22 cellular contexts compared by ENCODE assay signal in genomic region chr6:34512738-34513115, GRCh38. TPM values are rescaled to one million over a fixed set of nuclear protein-coding genes. Genes with fewer than 3 reads are reported as not detected.
"Had no signal": no experiment of that assay in that cellular context is flagged by ENCODE, and none has a peak within 500 bp of the region (broad histone marks: within the 10 kb centered on the region; RNA-seq: fewer than 3 reads in every experiment).

No MANE protein-coding gene starts in this region.

- DNase-seq: activated effector memory CD4-positive, alpha-beta T cell treated with Interleukin-2 at 50 U/mL for 16 hours; activated T-cell treated with anti-CD3 and anti-CD28 coated beads for 4 hours; amygdala; body of pancreas; central memory CD4-positive, alpha-beta T cell; mucosa of descending colon; naive thymus-derived CD4-positive, alpha-beta T cell; stimulated activated CD4-positive, alpha-beta T cell treated with anti-CD3 and anti-CD28 coated beads, Interleukin-4, amount 100 ng/mL, for 4 hours; stimulated activated CD8-positive, alpha-beta memory T cell treated with anti-CD3 and anti-CD28 coated beads, Interleukin-4, amount 100 ng/mL, for 48 hours; T-cell; T-helper 9 cell; testis had no signal

- H3K27ac Mint-ChIP-seq: activated naive CD4-positive, alpha-beta T cell treated with anti-CD3 and anti-CD28 coated beads, Interleukin-2, amount 50 U/mL, for 24 hours; dendritic cell treated with granulocyte-macrophage colony-stimulating factor and Interleukin-4, amounts not matched to agents 40 ng/mL and 50 ng/mL, for 4 days; naive thymus-derived CD4-positive, alpha-beta T cell; stimulated activated naive CD8-positive, alpha-beta T cell treated with anti-CD3 and anti-CD28 coated beads, Interleukin-15, Interleukin-2, amounts not matched to agents 100 ng/mL and 50 ng/mL, for 24 hours; T-cell had no signal

- H3K9me3 Mint-ChIP-seq: activated naive CD4-positive, alpha-beta T cell treated with anti-CD3 and anti-CD28 coated beads, Interleukin-2, amount 50 U/mL, for 24 hours had no signal

- H3K27ac ChIP-seq: body of pancreas, neutrophil, skin epidermis, testis, upper lobe of left lung had no signal

- H3K4me3 ChIP-seq: body of pancreas, mucosa of descending colon, skin epidermis, testis, upper lobe of left lung had no signal

- H3K4me3 Mint-ChIP-seq: activated naive CD4-positive, alpha-beta T cell treated with anti-CD3 and anti-CD28 coated beads, Interleukin-2, amount 50 U/mL, for 24 hours; dendritic cell treated with granulocyte-macrophage colony-stimulating factor and Interleukin-4, amounts not matched to agents 40 ng/mL and 50 ng/mL, for 4 days; naive thymus-derived CD4-positive, alpha-beta T cell; stimulated activated naive CD8-positive, alpha-beta T cell treated with anti-CD3 and anti-CD28 coated beads, Interleukin-15, Interleukin-2, amounts not matched to agents 100 ng/mL and 50 ng/mL, for 24 hours; T-cell had no signal

- H3K27me3 ChIP-seq: body of pancreas, testis had no signal

- H3K9me3 ChIP-seq: body of pancreas, mucosa of descending colon, neutrophil, testis had no signal

- H3K4me1 Mint-ChIP-seq: activated naive CD4-positive, alpha-beta T cell treated with anti-CD3 and anti-CD28 coated beads, Interleukin-2, amount 50 U/mL, for 24 hours had no signal

- ATAC-seq: activated CD4-positive, CD25-positive, alpha-beta regulatory T cell treated with anti-CD3 and anti-CD28 coated beads, Interleukin-2, amount 50 U/mL, for 24 hours; body of pancreas; mucosa of descending colon; naive thymus-derived CD4-positive, alpha-beta T cell; T-cell had no signal

- H3K4me1 ChIP-seq: body of pancreas had no signal

- H3K36me3 ChIP-seq: neutrophil, upper lobe of left lung had no signal

- H3K36me3 Mint-ChIP-seq: T-cell had no signal

RNA-seq across cellular contexts. Expression of gene SPDEF, which starts 43.4 kb away (rescaled TPM):
- total RNA-seq: activated CD8-positive, alpha-beta memory T cell treated with anti-CD3 and anti-CD28 coated beads for 36 hours; body of pancreas; epithelial cell of proximal tubule; lung microvascular endothelial cell had no signal
- polyA plus RNA-seq: naive thymus-derived CD4-positive, alpha-beta T cell had no signal

RNA-seq across cellular contexts. Expression of gene PACSIN1, which starts 46.9 kb away (rescaled TPM):
- total RNA-seq: lung microvascular endothelial cell had no signal
